22 cellular contexts compared by ENCODE assay signal in the genomic region with DNA sequence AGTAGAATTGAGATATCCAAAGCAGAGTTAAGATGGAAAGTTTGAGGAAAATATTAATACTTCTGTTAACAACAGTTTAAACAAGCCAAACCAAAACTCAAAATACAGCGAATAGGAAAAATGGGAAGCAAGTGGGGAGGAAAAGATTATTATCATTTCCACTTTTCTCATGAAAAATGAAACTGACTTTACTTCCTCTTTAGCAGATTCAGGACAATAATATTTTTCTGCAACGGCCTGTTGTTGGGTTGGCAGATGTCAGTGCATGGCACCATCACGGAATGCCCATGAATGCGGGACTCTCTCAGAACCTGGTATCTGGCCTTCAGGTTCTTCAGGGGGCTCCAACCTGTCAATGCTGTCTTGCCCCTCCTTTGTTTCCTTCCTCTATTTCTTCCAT. TPM values are rescaled to one million over a fixed set of nuclear protein-coding genes. Genes with fewer than 3 reads are reported as not detected.
DNase-seq lines count a peak whose midpoint lies in the region; ATAC-seq and FAIRE-seq lines count a peak whose summit lies in the region.
"Had no signal": no experiment of that assay in that cellular context is flagged by ENCODE, and none has a peak within 500 bp of the region (broad histone marks: within the 10 kb centered on the region; RNA-seq: fewer than 3 reads in every experiment).

No MANE protein-coding gene starts in this region.

- FAIRE-seq in GM19239 (lab: Jason Lieb, UNC): peak; percentile 4
- FAIRE-seq: colon had no signal

- intact Hi-C loops in sciatic nerve (cut with DNase I): no loop called here

- peak; percentile 55 for ATAC-seq in sciatic nerve
- ATAC-seq in GM18517 (IDR thresholded peaks at IDR 0.05; ENCODE audit: unreplicated experiment): no peak
- no peak for ATAC-seq in GM18858 (IDR thresholded peaks at IDR 0.05; ENCODE audit: unreplicated experiment)
- ATAC-seq: HCT116; left colon; natural killer cell treated with Interleukin-12 subunit alpha and Interleukin-12 subunit beta and Interleukin-15 and Interleukin-18, amount 100 ng/mL, for 72 hours had no signal

- DNase-seq in GM19239 (ENCODE audit: insufficient read length, low spot score) (no peak), Kasumi-1 (lab: John Stamatoyannopoulos, UW) (peak; percentile 30 to 58), UCSD-AML1 (lab: John Stamatoyannopoulos, UW; ENCODE audit: unreplicated experiment) (peak; percentile 29), sciatic nerve (ENCODE audit: low spot score) (no peak), retina (no peak)
- DNase-seq: activated CD4-positive, alpha-beta T cell treated with anti-CD3 and anti-CD28 coated beads for 48 hours; activated T-cell treated with anti-CD3 and anti-CD28 coated beads, Interleukin-2, amount 50 U/mL, for 24 hours; amniotic stem cell; CD8-positive, alpha-beta memory T cell; GF-D8; hippocampal formation; left colon; NCI-H1048; NCI-H2171 treated with DMSO at 0.1 percent for 48 hours; stimulated activated CD4-positive, alpha-beta T cell treated with anti-CD3 and anti-CD28 coated beads, Interleukin-4, amount 100 ng/mL, for 24 hours had no signal

RNA-seq across cellular contexts. Expression of a gene that starts 11.1 kb away (rescaled TPM):
- total RNA-seq in sciatic nerve: 2.8 TPM
- total RNA-seq: CD8-positive, alpha-beta memory T cell; HT-29; left colon; natural killer cell treated with Interleukin-12 subunit alpha and Interleukin-12 subunit beta and Interleukin-15 and Interleukin-18, amount 100 ng/mL, for 72 hours; renal cortical epithelial cell had no signal

RNA-seq across cellular contexts. Expression of a gene that starts 28.9 kb away (rescaled TPM):
- total RNA-seq in sciatic nerve: 41.1 TPM

RNA-seq across cellular contexts. Expression of a gene that starts 31.8 kb away (rescaled TPM):
- total RNA-seq in sciatic nerve: 173 TPM

Comparison
In these comparisons a context has a peak if more than half of its experiments do, and no peak if none do; other contexts are left out.
1. DNase-seq: peak in Kasumi-1 (2 of 2) and UCSD-AML1 (single experiment); none in GM19239 (single experiment), sciatic nerve (single experiment) and retina (single experiment).